Comparison of ENCODE assay signal across 9 cellular contexts in the genomic region with DNA sequence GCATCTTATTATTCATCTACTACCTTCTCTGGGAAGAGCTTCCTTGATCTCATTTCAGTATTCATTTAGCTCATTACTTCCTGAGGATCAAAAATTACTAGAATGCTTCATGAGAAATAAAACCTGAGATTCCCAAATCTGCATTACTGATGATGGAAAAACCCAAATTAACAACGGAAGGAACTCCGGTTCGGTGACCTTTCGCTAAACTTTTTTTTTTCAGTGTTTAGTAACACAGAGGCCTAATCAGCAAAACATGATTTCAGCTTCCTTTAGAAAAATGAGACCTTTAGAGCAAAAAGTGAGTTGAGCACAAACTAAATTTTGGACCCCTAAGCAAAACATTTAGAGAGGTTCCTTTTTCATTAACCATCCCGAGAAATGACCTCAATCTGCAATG.
"Had no signal": no experiment of that assay in that cellular context is flagged by ENCODE, and none has a peak within 500 bp of the region (broad histone marks: within the 10 kb centered on the region; RNA-seq: fewer than 3 reads in every experiment).

No MANE protein-coding gene starts in this region.

- H3K4me3 ChIP-seq: GM23338, K562 had no signal

- FAIRE-seq: H1, H54, K562 had no signal

- H3K27ac ChIP-seq: HL-60 had no signal

- H2AFZ ChIP-seq: GM23338 had no signal

- H3K4me2 ChIP-seq: GM23338 had no signal

- ATAC-seq: GM23338, K562 had no signal

- DNase-seq: H9, HCEC 1CT, IMR-90, KG1 had no signal
